Comparison of ENCODE assay signal across 8 cellular contexts in genomic region chr2:60992985-60993392, GRCh38.
DNase-seq lines count a peak whose midpoint lies in the region; ATAC-seq and TF ChIP-seq lines count a peak whose summit lies in the region.

No MANE protein-coding gene starts in this region.

- no peak for TF ChIP-seq CTCF in GM10266 (IDR thresholded peaks at IDR 0.05; ENCODE audit: control insufficient read depth, insufficient read depth, low read depth, missing control alignments)

- DNase-seq in GM10266 (ENCODE audit: extremely low spot score) (peak; percentile 61), germinal center (ENCODE audit: low spot score) (peak; percentile 66), DMS 273 (lab: John Stamatoyannopoulos, UW; ENCODE audit: unreplicated experiment) (no peak), cortex of kidney (lab: John Stamatoyannopoulos, UW) (no peak)
- DNase-seq in activated CD4-positive, alpha-beta T cell treated with anti-CD3 and anti-CD28 coated beads for 1 hour: no peak
- DNase-seq in activated CD4-positive, alpha-beta T cell treated with anti-CD3 and anti-CD28 coated beads for 48 hours: no peak

- peak; percentile 97 for ATAC-seq in GM21381 (IDR thresholded peaks at IDR 0.05; ENCODE audit: unreplicated experiment)
- peak; percentile 100 for ATAC-seq in HG03521 (IDR thresholded peaks at IDR 0.05; ENCODE audit: unreplicated experiment)

Comparison
In these comparisons a context has a peak if more than half of its experiments do, and no peak if none do; other contexts are left out.
1. DNase-seq: peak in GM10266 (single experiment) and germinal center (single experiment); none in DMS 273 (single experiment), cortex of kidney (single experiment), activated CD4-positive, alpha-beta T cell treated with anti-CD3 and anti-CD28 coated beads for 1 hour (single experiment) and activated CD4-positive, alpha-beta T cell treated with anti-CD3 and anti-CD28 coated beads for 48 hours (single experiment).